17 cellular contexts compared by ENCODE assay signal in the genomic region with DNA sequence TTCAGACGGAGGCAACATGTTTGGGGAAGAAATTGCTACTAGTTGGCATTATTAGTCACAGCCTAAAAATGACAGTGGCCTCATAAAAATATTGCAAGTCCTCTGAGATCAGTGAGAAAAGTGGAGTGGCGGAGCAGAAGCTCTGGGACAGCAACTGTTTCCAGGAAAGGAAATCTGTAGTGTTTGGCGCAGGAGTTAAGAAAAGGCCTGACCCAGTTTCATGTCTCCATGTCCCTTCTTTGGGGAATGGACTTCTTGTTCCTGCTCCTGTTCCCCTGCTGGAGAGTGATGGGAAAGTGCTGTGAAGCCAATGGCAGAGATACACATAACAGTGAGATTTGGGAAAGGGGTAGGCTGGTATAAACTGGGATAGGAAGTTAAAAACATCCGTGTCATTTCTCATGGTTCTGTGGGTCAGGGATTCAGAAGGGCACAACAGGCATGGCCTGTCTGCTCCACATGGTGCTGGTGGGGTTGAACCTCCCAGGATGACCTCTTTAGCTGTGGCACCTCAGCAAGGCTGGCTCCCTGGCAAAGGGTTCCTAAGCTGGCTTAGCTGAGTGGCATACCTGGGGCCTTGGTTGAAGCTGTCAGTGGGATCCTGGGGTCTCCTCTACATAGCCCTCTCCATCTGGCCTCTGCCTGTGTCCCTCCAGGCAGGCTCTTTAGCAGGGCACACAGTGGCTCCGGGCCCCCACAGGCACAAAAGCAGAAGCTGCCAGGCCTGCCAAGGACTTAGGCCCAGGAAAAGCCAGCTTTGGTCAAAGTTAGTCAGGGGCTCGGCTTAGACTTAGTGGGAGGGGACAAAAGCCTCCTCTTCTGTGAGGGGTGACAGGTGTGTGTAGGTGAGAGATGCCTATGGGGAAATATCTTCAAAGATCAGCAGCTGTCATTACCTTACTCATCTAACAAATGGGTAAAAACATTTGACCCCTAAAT.
A peak's percentile ranks its signal among the peaks of the same experiment; 100 is the strongest.
DNase-seq lines count a peak whose midpoint lies in the region; ATAC-seq, FAIRE-seq and TF ChIP-seq lines count a peak whose summit lies in the region.
"Had no signal": no experiment of that assay in that cellular context is flagged by ENCODE, and none has a peak within 500 bp of the region (broad histone marks: within the 10 kb centered on the region; RNA-seq: fewer than 3 reads in every experiment).

No MANE protein-coding gene starts in this region.

- intact Hi-C loops in Right ventricle myocardium superior (cut with DNase I) = no loop called here
- intact Hi-C loops in left cardiac atrium (cut with DNase I) = no loop called here
- intact Hi-C loops in activated B cell treated with CpG ODN at 0.5 μM for 24 hours (cut with micrococcal nuclease) = no loop called here
- intact Hi-C loops in aorta (cut with DNase I) = no loop called here
- intact Hi-C loops in upper lobe of right lung (cut with DNase I) = no loop called here
- intact Hi-C loops in dorsolateral prefrontal cortex (cut with DNase I) = no loop called here
- intact Hi-C loops in pancreas (cut with DNase I) = no loop called here

- POLR2A ChIA-PET in activated B cell treated with CpG ODN at 0.5 μM for 24 hours (lab: Charles Lee) = no interaction called here

- H3K36me3 Mint-ChIP-seq in activated B cell treated with CpG ODN at 0.5 μM for 24 hours (ENCODE audit: low read depth) (peaks cover 98% of the 10 kb centered on the region), memory B cell (peaks cover 46% of the 10 kb centered on the region)
- H3K36me3 Mint-ChIP-seq: CD4-positive, CD25-positive, alpha-beta regulatory T cell had no signal

- H3K4me1 ChIP-seq in aorta (ENCODE audit: control insufficient read depth in 1 of 2, insufficient read depth in 2 of 2, low read length in 2 of 2) (peaks cover 0 to 1% of the 10 kb centered on the region in 2 donors), upper lobe of right lung (no peaks in the 10 kb centered on the region), pancreas (no peaks in the 10 kb centered on the region)
- H3K4me1 ChIP-seq: Caco-2 had no signal

- H3K9me3 ChIP-seq in aorta (ENCODE audit: control insufficient read depth, low read length) = no peaks in the 10 kb centered on the region
- no peaks in the 10 kb centered on the region for H3K9me3 ChIP-seq in upper lobe of right lung
- H3K9me3 ChIP-seq in pancreas = no peaks in the 10 kb centered on the region
- H3K9me3 ChIP-seq: Caco-2 had no signal

- H3K4me3 ChIP-seq in aorta (ENCODE audit: low read length in 2 of 2) (no peak overlapping the region), upper lobe of right lung (no peak overlapping the region), dorsolateral prefrontal cortex (no peak overlapping the region), pancreas (no peak overlapping the region)

- peak overlapping the region; percentile 20 for H3K27ac Mint-ChIP-seq in activated B cell treated with CpG ODN at 0.5 μM for 24 hours
- H3K27ac Mint-ChIP-seq in memory B cell = peak overlapping the region; percentile 37
- H3K27ac Mint-ChIP-seq: CD4-positive, CD25-positive, alpha-beta regulatory T cell had no signal

- no peak overlapping the region for H3K27ac ChIP-seq in aorta (ENCODE audit: low read depth in 1 of 2, low read length in 2 of 2)
- no peak overlapping the region for H3K27ac ChIP-seq in upper lobe of right lung
- peak overlapping the region in 5 of 59 donors; percentile 7 to 69 (median 41) for H3K27ac ChIP-seq in dorsolateral prefrontal cortex
- no peak overlapping the region for H3K27ac ChIP-seq in pancreas

- WGBS in aorta, 2 donors = 69 to 72% methylated on average over 6 of the region's 6 CpGs
- 74 to 82% methylated on average over 6 of the region's 6 CpGs for WGBS in pancreas, 2 donors

- H3K27me3 ChIP-seq in aorta (ENCODE audit: control insufficient read depth in 1 of 2, insufficient read depth in 2 of 2, low read length in 1 of 2) (no peaks in the 10 kb centered on the region), upper lobe of right lung (no peaks in the 10 kb centered on the region), dorsolateral prefrontal cortex (peaks cover 0 to 22% (median 0%) of the 10 kb centered on the region in 45 donors), pancreas (no peaks in the 10 kb centered on the region)

- peaks cover 41% of the 10 kb centered on the region for H3K4me1 Mint-ChIP-seq in activated B cell treated with CpG ODN at 0.5 μM for 24 hours
- H3K4me1 Mint-ChIP-seq in memory B cell = peaks cover 29% of the 10 kb centered on the region
- H3K4me1 Mint-ChIP-seq: H9 had no signal

- TF ChIP-seq CTCF in activated B cell treated with CpG ODN at 0.5 μM for 24 hours (IDR thresholded peaks at IDR 0.05) = no peak
- no peak for TF ChIP-seq CTCF in upper lobe of right lung (IDR thresholded peaks at IDR 0.05)
- no peak for TF ChIP-seq CTCF in dorsolateral prefrontal cortex (IDR thresholded peaks at IDR 0.05 in 54 of 56, conservative IDR thresholded peaks at IDR 0.05 in 2 of 56; ENCODE audit: low read depth in 1 of 56, partially characterized antibody in 56 of 56)
- no peak for TF ChIP-seq CTCF in pancreas (IDR thresholded peaks at IDR 0.05)

- CTCF ChIA-PET in activated B cell treated with CpG ODN at 0.5 μM for 24 hours (lab: Charles Lee) = no interaction called here

- peak; percentile 48 for ATAC-seq in Right ventricle myocardium superior (ENCODE audit: poor library complexity)
- ATAC-seq in left cardiac atrium = no peak
- no peak for ATAC-seq in activated B cell treated with CpG ODN at 0.5 μM for 24 hours (ENCODE audit: low read depth)
- ATAC-seq in memory B cell (ENCODE audit: low read depth) = no peak
- peak; percentile 16 for ATAC-seq in aorta (ENCODE audit: low FRiP score)
- no peak for ATAC-seq in upper lobe of right lung
- no peak for ATAC-seq in pancreas

- no peaks in the 10 kb centered on the region for H3K36me3 ChIP-seq in aorta (ENCODE audit: control insufficient read depth in 1 of 2, insufficient read depth in 2 of 2, low read length in 1 of 2)
- H3K36me3 ChIP-seq in upper lobe of right lung = no peaks in the 10 kb centered on the region
- H3K36me3 ChIP-seq in pancreas = no peaks in the 10 kb centered on the region

- no peaks in the 10 kb centered on the region for H3K9me3 Mint-ChIP-seq in activated B cell treated with CpG ODN at 0.5 μM for 24 hours
- H3K9me3 Mint-ChIP-seq in memory B cell = no peaks in the 10 kb centered on the region
- H3K9me3 Mint-ChIP-seq: H9 had no signal

- DNase-seq in Right ventricle myocardium superior = no peak
- no peak for DNase-seq in left cardiac atrium
- no peak for DNase-seq in activated B cell treated with CpG ODN at 0.5 μM for 24 hours
- no peak for DNase-seq in memory B cell (ENCODE audit: low spot score in 2 of 2)
- no peak for DNase-seq in aorta
- no peak for DNase-seq in upper lobe of right lung
- no peak for DNase-seq in dorsolateral prefrontal cortex
- DNase-seq in pancreas = no peak
- DNase-seq: Caco-2; CD4-positive, CD25-positive, alpha-beta regulatory T cell; H9; IMR-90; Kasumi-1; NCI-H187; NCI-H345; NCI-H526 treated with DMSO at 0.1 percent for 48 hours had no signal

- H3K27me3 Mint-ChIP-seq in activated B cell treated with CpG ODN at 0.5 μM for 24 hours (no peaks in the 10 kb centered on the region), memory B cell (no peaks in the 10 kb centered on the region)

- H3K4me3 Mint-ChIP-seq in activated B cell treated with CpG ODN at 0.5 μM for 24 hours = no peak overlapping the region
- no peak overlapping the region for H3K4me3 Mint-ChIP-seq in memory B cell
- H3K4me3 Mint-ChIP-seq: CD4-positive, CD25-positive, alpha-beta regulatory T cell; H9 had no signal

- no peak for FAIRE-seq in pancreas (lab: Jason Lieb, UNC)
- FAIRE-seq: A204.1 had no signal

Comparison
In these comparisons a context has a peak if more than half of its experiments do, and no peak if none do; other contexts are left out.
1. ATAC-seq: peak in Right ventricle myocardium superior (single experiment) and aorta (single experiment); none in left cardiac atrium (0 of 2), activated B cell treated with CpG ODN at 0.5 μM for 24 hours (single experiment), memory B cell (single experiment), upper lobe of right lung (single experiment) and pancreas (0 of 4).